In genomic region chr11:128206476-128206875, GRCh38 we compare ENCODE assay signal across 17 cellular contexts.
"Had no signal": no experiment of that assay in that cellular context is flagged by ENCODE, and none has a peak within 500 bp of the region (broad histone marks: within the 10 kb centered on the region; RNA-seq: fewer than 3 reads in every experiment).

No MANE protein-coding gene starts in this region.

- FAIRE-seq: pancreas had no signal

- H3K4me1 ChIP-seq: colonic mucosa, pancreas had no signal

- DNase-seq: activated B cell treated with CpG ODN at 0.5 μM for 24 hours; activated CD4-positive, alpha-beta T cell treated with anti-CD3 and anti-CD28 coated beads for 4 hours; activated T-cell treated with anti-CD3 and anti-CD28 coated beads for 4 hours; amniotic stem cell; central memory CD4-positive, alpha-beta T cell; colonic mucosa; endodermal cell; gastrocnemius medialis; heart left ventricle; mesendoderm; naive thymus-derived CD8-positive, alpha-beta T cell; pancreas; sigmoid colon; stimulated activated naive CD4-positive, alpha-beta T cell; T-cell had no signal

- H3K36me3 ChIP-seq: colonic mucosa, gastrocnemius medialis, heart left ventricle, pancreas, sigmoid colon had no signal

- H3K27me3 ChIP-seq: colonic mucosa, gastrocnemius medialis, heart left ventricle, pancreas, sigmoid colon had no signal

- H3K27ac Mint-ChIP-seq: activated B cell treated with CpG ODN at 0.5 μM for 24 hours; activated CD4-positive, alpha-beta memory T cell treated with anti-CD3 and anti-CD28 coated beads for 36 hours; activated naive CD8-positive, alpha-beta T cell; endodermal cell; naive thymus-derived CD8-positive, alpha-beta T cell; T-cell had no signal

- H3K4me3 Mint-ChIP-seq: activated B cell treated with CpG ODN at 0.5 μM for 24 hours; activated CD4-positive, alpha-beta memory T cell treated with anti-CD3 and anti-CD28 coated beads for 36 hours; activated naive CD8-positive, alpha-beta T cell; endodermal cell; naive thymus-derived CD8-positive, alpha-beta T cell; T-cell had no signal

- H3K27ac ChIP-seq: colonic mucosa, gastrocnemius medialis, pancreas, sigmoid colon had no signal

- H3K9me3 ChIP-seq: colonic mucosa, gastrocnemius medialis, heart left ventricle, pancreas, sigmoid colon had no signal

- H3K4me3 ChIP-seq: colonic mucosa, gastrocnemius medialis, heart left ventricle, pancreas, sigmoid colon had no signal

- ATAC-seq: gastrocnemius medialis; heart left ventricle; naive thymus-derived CD8-positive, alpha-beta T cell; pancreas; T-cell had no signal

- H3K27me3 Mint-ChIP-seq: activated B cell treated with CpG ODN at 0.5 μM for 24 hours; activated CD4-positive, alpha-beta memory T cell treated with anti-CD3 and anti-CD28 coated beads for 36 hours; activated naive CD8-positive, alpha-beta T cell; naive thymus-derived CD8-positive, alpha-beta T cell; T-cell had no signal

- H3K4me1 Mint-ChIP-seq: activated B cell treated with CpG ODN at 0.5 μM for 24 hours, endodermal cell had no signal

- H3K9me3 Mint-ChIP-seq: endodermal cell had no signal
